In genomic region chr16:89270666-89271345, GRCh38 we compare ENCODE assay signal across 2 cellular contexts.
TF ChIP-seq lines count a peak whose summit lies in the region.

No MANE protein-coding gene starts in this region.

TF ChIP-seq in GM23338, 12 proteins besides CTCF, POLR2A, EP300 and RAD21:
- no peak for TF ChIP-seq EZH2phosphoT487 (IDR thresholded peaks at IDR 0.05; ENCODE audit: unreplicated experiment)
- TF ChIP-seq CREB1 (CRISPR knock-in tag; IDR thresholded peaks at IDR 0.05; ENCODE audit: low read depth), result no peak
- TF ChIP-seq, protein P1, sequence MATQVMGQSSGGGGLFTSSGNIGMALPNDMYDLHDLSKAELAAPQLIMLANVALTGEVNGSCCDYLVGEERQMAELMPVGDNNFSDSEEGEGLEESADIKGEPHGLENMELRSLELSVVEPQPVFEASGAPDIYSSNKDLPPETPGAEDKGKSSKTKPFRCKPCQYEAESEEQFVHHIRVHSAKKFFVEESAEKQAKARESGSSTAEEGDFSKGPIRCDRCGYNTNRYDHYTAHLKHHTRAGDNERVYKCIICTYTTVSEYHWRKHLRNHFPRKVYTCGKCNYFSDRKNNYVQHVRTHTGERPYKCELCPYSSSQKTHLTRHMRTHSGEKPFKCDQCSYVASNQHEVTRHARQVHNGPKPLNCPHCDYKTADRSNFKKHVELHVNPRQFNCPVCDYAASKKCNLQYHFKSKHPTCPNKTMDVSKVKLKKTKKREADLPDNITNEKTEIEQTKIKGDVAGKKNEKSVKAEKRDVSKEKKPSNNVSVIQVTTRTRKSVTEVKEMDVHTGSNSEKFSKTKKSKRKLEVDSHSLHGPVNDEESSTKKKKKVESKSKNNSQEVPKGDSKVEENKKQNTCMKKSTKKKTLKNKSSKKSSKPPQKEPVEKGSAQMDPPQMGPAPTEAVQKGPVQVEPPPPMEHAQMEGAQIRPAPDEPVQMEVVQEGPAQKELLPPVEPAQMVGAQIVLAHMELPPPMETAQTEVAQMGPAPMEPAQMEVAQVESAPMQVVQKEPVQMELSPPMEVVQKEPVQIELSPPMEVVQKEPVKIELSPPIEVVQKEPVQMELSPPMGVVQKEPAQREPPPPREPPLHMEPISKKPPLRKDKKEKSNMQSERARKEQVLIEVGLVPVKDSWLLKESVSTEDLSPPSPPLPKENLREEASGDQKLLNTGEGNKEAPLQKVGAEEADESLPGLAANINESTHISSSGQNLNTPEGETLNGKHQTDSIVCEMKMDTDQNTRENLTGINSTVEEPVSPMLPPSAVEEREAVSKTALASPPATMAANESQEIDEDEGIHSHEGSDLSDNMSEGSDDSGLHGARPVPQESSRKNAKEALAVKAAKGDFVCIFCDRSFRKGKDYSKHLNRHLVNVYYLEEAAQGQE (IDR thresholded peaks at IDR 0.05; ENCODE audit: unreplicated experiment), result no peak
TF ChIP-seq in GM23338: peak in this region for 0.

TF ChIP-seq in K562, 482 proteins besides CTCF, POLR2A, EP300 and RAD21:
- TF ChIP-seq SRSF9 (IDR thresholded peaks at IDR 0.05; ENCODE audit: borderline replicate concordance, low read depth, low read length), result no peak
- peak; percentile 79 for TF ChIP-seq RBM22 (IDR thresholded peaks at IDR 0.05; ENCODE audit: low read depth, low read length, poor library complexity, severe bottlenecking)
- TF ChIP-seq POLR2G (IDR thresholded peaks at IDR 0.05; ENCODE audit: low read depth, low read length), result peak; percentile 32; the same call in 1 of the 2 replicates
- TF ChIP-seq ZBTB33 (CRISPR knock-in tag; IDR thresholded peaks at IDR 0.05), result peak; percentile 66; the same call in 1 of the 2 replicates
